ENCODE assay signal across 14 cellular contexts in genomic region chr2:230862292-230862691, GRCh38.
"Had no signal": no experiment of that assay in that cellular context is flagged by ENCODE, and none has a peak within 500 bp of the region (broad histone marks: within the 10 kb centered on the region; RNA-seq: fewer than 3 reads in every experiment).

No MANE protein-coding gene starts in this region.

- H3K27ac Mint-ChIP-seq: activated B cell treated with CpG ODN at 0.5 μM for 24 hours; activated CD8-positive, alpha-beta T cell treated with anti-CD3 and anti-CD28 coated beads, Interleukin-2, amount 10 ng/mL, durations not matched to agents 7 days and 5 days; T-helper 2 cell treated with Interferon-gamma antibody and Interleukin-4, amounts not matched to agents 5 μg/mL and 100 μg/mL, for 36 hours had no signal

- H3K4me3 Mint-ChIP-seq: activated B cell treated with CpG ODN at 0.5 μM for 24 hours; T-helper 2 cell treated with Interferon-gamma antibody and Interleukin-4, amounts not matched to agents 5 μg/mL and 100 μg/mL, for 36 hours had no signal

- H3K9me3 Mint-ChIP-seq: activated B cell treated with CpG ODN at 0.5 μM for 24 hours; stimulated activated naive CD8-positive, alpha-beta T cell treated with anti-CD3 and anti-CD28 coated beads, Interleukin-15, amount 100 ng/mL, for 72 hours; T-helper 2 cell treated with Interferon-gamma antibody and Interleukin-4, amounts not matched to agents 5 μg/mL and 100 μg/mL, for 36 hours had no signal

- DNase-seq: activated B cell treated with CpG ODN at 0.5 μM for 24 hours; activated CD4-positive, alpha-beta T cell treated with anti-CD3 and anti-CD28 coated beads for 48 hours; activated gamma-delta T cell treated with Interleukin-2 at 50 U/mL for 16 hours; cerebellar nuclear complex; cortex of kidney; kidney; left ventricle myocardium inferior; psoas muscle; right cardiac atrium; stimulated activated naive CD8-positive, alpha-beta T cell treated with anti-CD3 and anti-CD28 coated beads, Interleukin-15, amount 100 ng/mL, for 72 hours; trophoblast cell had no signal

- H3K9me3 ChIP-seq: psoas muscle, vagina had no signal

- ATAC-seq: activated CD8-positive, alpha-beta T cell treated with anti-CD3 and anti-CD28 coated beads, Interleukin-2, amount 10 ng/mL, durations not matched to agents 7 days and 5 days; psoas muscle; right cardiac atrium had no signal
